Comparison of ENCODE assay signal across 8 cellular contexts in the genomic region with DNA sequence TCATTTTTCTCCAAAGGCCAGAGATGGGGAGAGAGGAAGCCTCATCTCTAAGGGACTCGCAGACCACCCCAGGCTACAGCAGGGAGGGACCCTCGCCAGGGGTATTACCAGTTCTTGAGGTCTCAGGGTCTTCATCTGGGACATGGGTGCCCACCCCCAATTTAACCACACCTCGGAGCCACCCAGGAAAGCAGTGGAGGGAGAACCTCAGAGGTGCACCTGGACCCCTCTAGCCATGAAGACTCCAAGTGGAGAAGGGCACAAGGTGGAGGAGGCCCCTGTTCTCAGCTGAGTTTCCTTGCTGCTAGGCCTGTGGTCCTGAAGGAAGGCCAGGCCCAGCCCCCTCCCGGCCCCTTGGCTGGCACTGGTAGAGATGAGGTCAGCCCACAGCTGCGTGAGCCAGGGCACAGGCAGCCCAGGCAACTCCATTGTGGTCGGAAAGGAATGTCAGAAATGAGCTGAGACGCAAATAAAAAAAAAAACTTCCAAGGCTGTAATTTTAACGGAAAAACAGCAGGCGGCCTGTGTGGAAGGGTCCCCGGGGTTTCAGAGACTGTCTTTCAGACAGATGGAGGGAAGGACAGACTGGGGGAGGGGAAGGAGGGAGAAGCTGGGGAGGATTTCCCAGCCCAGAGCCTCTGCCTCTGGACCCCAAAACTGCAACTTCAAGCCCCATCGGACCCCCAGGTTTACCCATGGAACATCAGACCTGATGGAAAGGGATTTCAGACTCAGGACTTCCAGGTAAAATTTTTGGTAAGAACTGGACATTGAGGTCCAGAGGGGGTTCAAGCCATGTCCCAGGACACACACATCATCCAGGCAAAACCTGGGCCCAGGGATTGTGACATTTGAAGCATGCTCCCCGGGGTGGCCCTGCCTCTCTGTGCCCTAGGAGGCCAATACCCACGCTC. TPM values are rescaled to one million over a fixed set of nuclear protein-coding genes. Genes with fewer than 3 reads are reported as not detected.
DNase-seq lines count a peak whose midpoint lies in the region; ATAC-seq and TF ChIP-seq lines count a peak whose summit lies in the region.

No MANE protein-coding gene starts in this region.

- ATAC-seq in HG02884 (IDR thresholded peaks at IDR 0.05; ENCODE audit: unreplicated experiment): no peak

- H3K27ac Mint-ChIP-seq in neural crest cell (ENCODE audit: unreplicated experiment): peak overlapping the region; percentile 98

- TF ChIP-seq CTCF in fibroblast of mammary gland (conservative IDR thresholded peaks at IDR 0.05; ENCODE audit: control insufficient read depth, insufficient read depth, low read depth, low read length) (peak; percentile 74), neural crest cell (conservative IDR thresholded peaks at IDR 0.05) (peak; percentile 64)

- no peaks in the 10 kb centered on the region for H3K9me3 Mint-ChIP-seq in neural crest cell

- DNase-seq in SIG-M5 treated with dmso at 0.1 percent for 504 hours (lab: John Stamatoyannopoulos, UW; ENCODE audit: unreplicated experiment): peak; percentile 65
- no peak for DNase-seq in SIG-M5 (lab: John Stamatoyannopoulos, UW)
- DNase-seq in SK-MEL-5 (ENCODE audit: low read depth, low spot score): peak; percentile 93
- DNase-seq in fibroblast of mammary gland (ENCODE audit: low read depth): peak; percentile 97
- DNase-seq in neural crest cell (ENCODE audit: low read depth, low spot score): peak; percentile 66
- no peak for DNase-seq in NCI-H187 (lab: John Stamatoyannopoulos, UW)
- DNase-seq in activated CD4-positive, alpha-beta T cell treated with anti-CD3 and anti-CD28 coated beads for 48 hours: no peak

- H3K27me3 Mint-ChIP-seq in neural crest cell (ENCODE audit: low read depth): no peaks in the 10 kb centered on the region

- H3K4me1 Mint-ChIP-seq in neural crest cell: peaks cover 82% of the 10 kb centered on the region

- in situ Hi-C loops in SK-MEL-5 (cut with HindIII; ENCODE audit: low pct_unique_long_range_greater_than_20kb, low sequenced_read_pairs): no loop called here

- H3K36me3 Mint-ChIP-seq in neural crest cell (ENCODE audit: low read depth): peaks cover 15% of the 10 kb centered on the region

- H3K4me3 ChIP-seq in fibroblast of mammary gland (ENCODE audit: control insufficient read depth, low read depth, low read length): no peak overlapping the region

- peak overlapping the region; percentile 74 for H3K4me3 Mint-ChIP-seq in neural crest cell

RNA-seq across cellular contexts. Expression of a gene that starts 25.5 kb away (rescaled TPM):
- total RNA-seq in SK-MEL-5 (2014; rRNA removed; shearing (Covaris generic)): 87.3 and 95.4 TPM in 2 replicates
- polyA plus RNA-seq in SK-MEL-5 (2015; cell fraction: cytosol; rRNA removed): 54.4 and 63.9 TPM in 2 replicates
- 10.4 and 37.7 TPM in 2 replicates for polyA plus RNA-seq in SK-MEL-5 (2015; cell fraction: nucleus; rRNA removed)
- total RNA-seq in neural crest cell: 50.0 and 63.0 TPM in 2 replicates

Comparison
In these comparisons a context has a peak if more than half of its experiments do, and no peak if none do; other contexts are left out.
1. DNase-seq: peak in SIG-M5 treated with dmso at 0.1 percent for 504 hours (single experiment), SK-MEL-5 (single experiment), fibroblast of mammary gland (single experiment) and neural crest cell (single experiment); none in SIG-M5 (single experiment), NCI-H187 (0 of 2) and activated CD4-positive, alpha-beta T cell treated with anti-CD3 and anti-CD28 coated beads for 48 hours (single experiment).